In genomic region chr10:70232155-70232858, GRCh38 we compare ENCODE assay signal across 2 cellular contexts.
TF ChIP-seq lines count a peak whose summit lies in the region.

No MANE protein-coding gene starts in this region.

TF ChIP-seq in HEK293, 187 proteins besides CTCF, POLR2A, EP300 and RAD21 (continued from another document and continues in another):
- TF ChIP-seq, protein P1, sequence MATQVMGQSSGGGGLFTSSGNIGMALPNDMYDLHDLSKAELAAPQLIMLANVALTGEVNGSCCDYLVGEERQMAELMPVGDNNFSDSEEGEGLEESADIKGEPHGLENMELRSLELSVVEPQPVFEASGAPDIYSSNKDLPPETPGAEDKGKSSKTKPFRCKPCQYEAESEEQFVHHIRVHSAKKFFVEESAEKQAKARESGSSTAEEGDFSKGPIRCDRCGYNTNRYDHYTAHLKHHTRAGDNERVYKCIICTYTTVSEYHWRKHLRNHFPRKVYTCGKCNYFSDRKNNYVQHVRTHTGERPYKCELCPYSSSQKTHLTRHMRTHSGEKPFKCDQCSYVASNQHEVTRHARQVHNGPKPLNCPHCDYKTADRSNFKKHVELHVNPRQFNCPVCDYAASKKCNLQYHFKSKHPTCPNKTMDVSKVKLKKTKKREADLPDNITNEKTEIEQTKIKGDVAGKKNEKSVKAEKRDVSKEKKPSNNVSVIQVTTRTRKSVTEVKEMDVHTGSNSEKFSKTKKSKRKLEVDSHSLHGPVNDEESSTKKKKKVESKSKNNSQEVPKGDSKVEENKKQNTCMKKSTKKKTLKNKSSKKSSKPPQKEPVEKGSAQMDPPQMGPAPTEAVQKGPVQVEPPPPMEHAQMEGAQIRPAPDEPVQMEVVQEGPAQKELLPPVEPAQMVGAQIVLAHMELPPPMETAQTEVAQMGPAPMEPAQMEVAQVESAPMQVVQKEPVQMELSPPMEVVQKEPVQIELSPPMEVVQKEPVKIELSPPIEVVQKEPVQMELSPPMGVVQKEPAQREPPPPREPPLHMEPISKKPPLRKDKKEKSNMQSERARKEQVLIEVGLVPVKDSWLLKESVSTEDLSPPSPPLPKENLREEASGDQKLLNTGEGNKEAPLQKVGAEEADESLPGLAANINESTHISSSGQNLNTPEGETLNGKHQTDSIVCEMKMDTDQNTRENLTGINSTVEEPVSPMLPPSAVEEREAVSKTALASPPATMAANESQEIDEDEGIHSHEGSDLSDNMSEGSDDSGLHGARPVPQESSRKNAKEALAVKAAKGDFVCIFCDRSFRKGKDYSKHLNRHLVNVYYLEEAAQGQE (tag by site-specific recombination; IDR thresholded peaks at IDR 0.05): no peak
- no peak for TF ChIP-seq ZNF623 (tag by site-specific recombination; IDR thresholded peaks at IDR 0.05)
- no peak for TF ChIP-seq ZNF354C (tag by site-specific recombination; IDR thresholded peaks at IDR 0.05; ENCODE audit: borderline replicate concordance, low read depth)
- TF ChIP-seq, protein P2, sequence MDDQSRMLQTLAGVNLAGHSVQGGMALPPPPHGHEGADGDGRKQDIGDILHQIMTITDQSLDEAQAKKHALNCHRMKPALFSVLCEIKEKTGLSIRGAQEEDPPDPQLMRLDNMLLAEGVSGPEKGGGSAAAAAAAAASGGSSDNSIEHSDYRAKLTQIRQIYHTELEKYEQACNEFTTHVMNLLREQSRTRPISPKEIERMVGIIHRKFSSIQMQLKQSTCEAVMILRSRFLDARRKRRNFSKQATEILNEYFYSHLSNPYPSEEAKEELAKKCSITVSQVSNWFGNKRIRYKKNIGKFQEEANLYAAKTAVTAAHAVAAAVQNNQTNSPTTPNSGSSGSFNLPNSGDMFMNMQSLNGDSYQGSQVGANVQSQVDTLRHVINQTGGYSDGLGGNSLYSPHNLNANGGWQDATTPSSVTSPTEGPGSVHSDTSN (CRISPR knock-in tag; IDR thresholded peaks at IDR 0.05): no peak
- TF ChIP-seq, protein P3, sequence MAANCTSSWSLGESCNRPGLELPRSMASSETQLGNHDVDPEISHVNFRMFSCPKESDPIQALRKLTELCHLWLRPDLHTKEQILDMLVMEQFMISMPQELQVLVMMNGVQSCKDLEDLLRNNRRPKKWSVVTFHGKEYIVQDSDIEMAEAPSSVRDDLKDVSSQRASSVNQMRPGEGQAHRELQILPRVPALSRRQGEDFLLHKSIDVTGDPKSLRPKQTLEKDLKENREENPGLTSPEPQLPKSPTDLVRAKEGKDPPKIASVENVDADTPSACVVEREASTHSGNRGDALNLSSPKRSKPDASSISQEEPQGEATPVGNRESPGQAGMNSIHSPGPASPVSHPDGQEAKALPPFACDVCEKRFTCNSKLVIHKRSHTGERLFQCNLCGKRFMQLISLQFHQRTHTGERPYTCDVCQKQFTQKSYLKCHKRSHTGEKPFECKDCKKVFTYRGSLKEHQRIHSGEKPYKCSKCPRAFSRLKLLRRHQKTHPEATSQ (tag by site-specific recombination; IDR thresholded peaks at IDR 0.05): no peak
- peak; percentile 67 for TF ChIP-seq ZNF398 (tag by site-specific recombination; IDR thresholded peaks at IDR 0.05)
- no peak for TF ChIP-seq KLF9 (tag by site-specific recombination; IDR thresholded peaks at IDR 0.05; ENCODE audit: low read depth)
- peak; percentile 41; the same call in 1 of the 2 replicates for TF ChIP-seq ZBTB17 (tag by site-specific recombination; IDR thresholded peaks at IDR 0.05)
- TF ChIP-seq, protein P4, sequence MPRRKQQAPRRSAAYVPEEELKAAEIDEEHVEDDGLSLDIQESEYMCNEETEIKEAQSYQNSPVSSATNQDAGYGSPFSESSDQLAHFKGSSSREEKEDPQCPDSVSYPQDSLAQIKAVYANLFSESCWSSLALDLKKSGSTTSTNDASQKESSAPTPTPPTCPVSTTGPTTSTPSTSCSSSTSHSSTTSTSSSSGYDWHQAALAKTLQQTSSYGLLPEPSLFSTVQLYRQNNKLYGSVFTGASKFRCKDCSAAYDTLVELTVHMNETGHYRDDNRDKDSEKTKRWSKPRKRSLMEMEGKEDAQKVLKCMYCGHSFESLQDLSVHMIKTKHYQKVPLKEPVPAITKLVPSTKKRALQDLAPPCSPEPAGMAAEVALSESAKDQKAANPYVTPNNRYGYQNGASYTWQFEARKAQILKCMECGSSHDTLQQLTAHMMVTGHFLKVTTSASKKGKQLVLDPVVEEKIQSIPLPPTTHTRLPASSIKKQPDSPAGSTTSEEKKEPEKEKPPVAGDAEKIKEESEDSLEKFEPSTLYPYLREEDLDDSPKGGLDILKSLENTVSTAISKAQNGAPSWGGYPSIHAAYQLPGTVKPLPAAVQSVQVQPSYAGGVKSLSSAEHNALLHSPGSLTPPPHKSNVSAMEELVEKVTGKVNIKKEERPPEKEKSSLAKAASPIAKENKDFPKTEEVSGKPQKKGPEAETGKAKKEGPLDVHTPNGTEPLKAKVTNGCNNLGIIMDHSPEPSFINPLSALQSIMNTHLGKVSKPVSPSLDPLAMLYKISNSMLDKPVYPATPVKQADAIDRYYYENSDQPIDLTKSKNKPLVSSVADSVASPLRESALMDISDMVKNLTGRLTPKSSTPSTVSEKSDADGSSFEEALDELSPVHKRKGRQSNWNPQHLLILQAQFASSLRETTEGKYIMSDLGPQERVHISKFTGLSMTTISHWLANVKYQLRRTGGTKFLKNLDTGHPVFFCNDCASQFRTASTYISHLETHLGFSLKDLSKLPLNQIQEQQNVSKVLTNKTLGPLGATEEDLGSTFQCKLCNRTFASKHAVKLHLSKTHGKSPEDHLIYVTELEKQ (tag by site-specific recombination; IDR thresholded peaks at IDR 0.05; ENCODE audit: borderline replicate concordance): no peak
- TF ChIP-seq ZNF214 (tag by site-specific recombination; IDR thresholded peaks at IDR 0.05; ENCODE audit: borderline replicate concordance): no peak
- TF ChIP-seq ZNF433 (tag by site-specific recombination; IDR thresholded peaks at IDR 0.05; ENCODE audit: low read depth): no peak

TF ChIP-seq in SK-N-SH, 30 proteins besides CTCF, POLR2A, EP300 and RAD21 (continued from another document):
- TF ChIP-seq, protein P1 (IDR thresholded peaks at IDR 0.05; ENCODE audit: low read depth, low read length): no peak
- 0 out of 2 replicates have a peak, but pooled peaks have one; percentile 5 for TF ChIP-seq JUND (IDR thresholded peaks at IDR 0.05)
TF ChIP-seq in SK-N-SH: peak in this region for 6.
